22 cellular contexts compared by ENCODE assay signal in genomic region chr5:143152445-143152844, GRCh38.
DNase-seq lines count a peak whose midpoint lies in the region; ATAC-seq and TF ChIP-seq lines count a peak whose summit lies in the region.
"Had no signal": no experiment of that assay in that cellular context is flagged by ENCODE, and none has a peak within 500 bp of the region (broad histone marks: within the 10 kb centered on the region; RNA-seq: fewer than 3 reads in every experiment).

No MANE protein-coding gene starts in this region.

- H3K4me3 ChIP-seq in ascending aorta = no peak overlapping the region
- H3K4me3 ChIP-seq in esophagus muscularis mucosa = no peak overlapping the region
- H3K4me3 ChIP-seq in tibial artery = no peak overlapping the region
- H3K4me3 ChIP-seq: A549, MG63 had no signal

- TF ChIP-seq CTCF in ascending aorta (IDR thresholded peaks at IDR 0.05) = no peak
- TF ChIP-seq CTCF in esophagus muscularis mucosa (IDR thresholded peaks at IDR 0.05) = no peak
- TF ChIP-seq CTCF in osteocyte (IDR thresholded peaks at IDR 0.05) = no peak
- TF ChIP-seq CTCF in tibial artery (IDR thresholded peaks at IDR 0.05) = no peak

- H3K27me3 ChIP-seq in ascending aorta (no peaks in the 10 kb centered on the region), esophagus muscularis mucosa (no peaks in the 10 kb centered on the region), tibial artery (no peaks in the 10 kb centered on the region)
- H3K27me3 ChIP-seq: MG63 had no signal

- H3K9me3 Mint-ChIP-seq in osteocyte (ENCODE audit: unreplicated experiment) = peaks cover 5% of the 10 kb centered on the region
- H3K9me3 Mint-ChIP-seq: CD4-positive, alpha-beta memory T cell had no signal

- H3K36me3 ChIP-seq in ascending aorta (no peaks in the 10 kb centered on the region), esophagus muscularis mucosa (peaks cover 0 to 31% (median 4%) of the 10 kb centered on the region in 4 donors), tibial artery (no peaks in the 10 kb centered on the region)
- H3K36me3 ChIP-seq: MG63 had no signal

- H3K4me1 ChIP-seq in ascending aorta = peaks cover 18 to 48% of the 10 kb centered on the region in 2 donors
- H3K4me1 ChIP-seq in esophagus muscularis mucosa = peaks cover 37 to 72% (median 67%) of the 10 kb centered on the region in 4 donors
- H3K4me1 ChIP-seq in tibial artery = peaks cover 0 to 83% (median 60%) of the 10 kb centered on the region in 4 donors

- no peak overlapping the region for H3K4me3 Mint-ChIP-seq in osteocyte (ENCODE audit: unreplicated experiment)
- H3K4me3 Mint-ChIP-seq: CD4-positive, alpha-beta memory T cell had no signal

- H3K27ac Mint-ChIP-seq in osteocyte (ENCODE audit: unreplicated experiment) = peak overlapping the region; percentile 88

- no peak for TF ChIP-seq EP300 in esophagus muscularis mucosa (IDR thresholded peaks at IDR 0.05)

- no peaks in the 10 kb centered on the region for H3K9me3 ChIP-seq in ascending aorta
- H3K9me3 ChIP-seq in esophagus muscularis mucosa = no peaks in the 10 kb centered on the region
- no peaks in the 10 kb centered on the region for H3K9me3 ChIP-seq in tibial artery
- H3K9me3 ChIP-seq: A549, MG63 had no signal

- no peak for ATAC-seq in left cardiac atrium
- ATAC-seq: A549 had no signal

- WGBS in esophagus muscularis mucosa = 100% methylated on average over 2 of the region's 2 CpGs

- H3K4me1 Mint-ChIP-seq in osteocyte (ENCODE audit: unreplicated experiment) = peaks cover 49% of the 10 kb centered on the region

- no peaks in the 10 kb centered on the region for H3K36me3 Mint-ChIP-seq in osteocyte (ENCODE audit: unreplicated experiment)

- DNase-seq in ascending aorta (ENCODE audit: low spot score in 2 of 2) (no peak), esophagus muscularis mucosa (ENCODE audit: extremely low spot score) (no peak), osteocyte (ENCODE audit: extremely low spot score, unreplicated experiment) (no peak), tibial artery (no peak), AG08395 (ENCODE audit: low spot score) (no peak), left cardiac atrium (no peak), SW 1271 (lab: John Stamatoyannopoulos, UW) (no peak)
- DNase-seq: C1 segment of cervical spinal cord; CD4-positive, alpha-beta memory T cell; COR-L47; DMS79 treated with DMSO at 0.1 percent for 48 hours; GF-D8; HCEC 1CT; MG63; NCI-H1694; NCI-H2029 treated with DMSO at 0.1 percent for 48 hours; NCI-H2227 treated with DMSO at 0.1 percent for 48 hours; NCI-H69; Right ventricle myocardium superior; RPMI8226 had no signal

- intact Hi-C loops in ascending aorta (cut with DNase I) = loop anchor here (5.0 to 10.0 kb wide), 2 partner anchors 162 to 1640 kb away; no protein-coding TSS in a partner anchor
- intact Hi-C loops in esophagus muscularis mucosa (cut with DNase I) = no loop called here
- intact Hi-C loops in tibial artery (cut with DNase I; ENCODE audit: low total_unique reads) = no loop called here
- intact Hi-C loops in left cardiac atrium (cut with DNase I) = no loop called here

- no peaks in the 10 kb centered on the region for H3K27me3 Mint-ChIP-seq in osteocyte (ENCODE audit: unreplicated experiment)
- H3K27me3 Mint-ChIP-seq: CD4-positive, alpha-beta memory T cell had no signal

- H3K27ac ChIP-seq in ascending aorta (peak overlapping the region; percentile 75 to 84), esophagus muscularis mucosa (replicated peaks in 1 of 4) (peak overlapping the region; percentile 78 to 83 (median 82)), tibial artery (peak overlapping the region; percentile 66 to 75)
- H3K27ac ChIP-seq: A549, HL-60 had no signal

- no peak for TF ChIP-seq POLR2A in esophagus muscularis mucosa (IDR thresholded peaks at IDR 0.05; ENCODE audit: low read depth)
